ENCODE assay signal across 19 cellular contexts in the genomic region with DNA sequence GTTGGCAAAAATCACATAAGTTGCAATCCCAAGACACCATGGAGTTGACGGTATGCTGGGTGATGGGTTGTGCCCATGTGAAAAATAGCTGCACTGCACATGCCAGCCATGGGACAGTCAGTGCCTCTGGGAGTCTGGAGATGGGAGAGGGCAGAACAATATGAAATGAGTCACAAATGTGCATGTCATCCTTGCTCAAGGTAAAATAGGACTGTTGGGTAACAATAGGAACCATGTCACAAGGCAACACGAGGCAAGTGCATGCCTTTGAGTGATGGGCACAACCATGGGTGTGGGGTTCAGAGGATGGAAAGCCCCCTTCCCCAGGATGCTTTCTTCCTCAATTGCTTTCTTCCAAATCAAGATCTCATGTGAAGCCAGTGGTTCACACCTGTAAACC.
A peak's percentile ranks its signal among the peaks of the same experiment; 100 is the strongest.
DNase-seq lines count a peak whose midpoint lies in the region; TF ChIP-seq lines count a peak whose summit lies in the region.
"Had no signal": no experiment of that assay in that cellular context is flagged by ENCODE, and none has a peak within 500 bp of the region (broad histone marks: within the 10 kb centered on the region; RNA-seq: fewer than 3 reads in every experiment).

No MANE protein-coding gene starts in this region.

- peak overlapping the region in 6 of 8 donors; percentile 42 to 79 (median 65) for H3K27ac Mint-ChIP-seq in CD8-positive, alpha-beta memory T cell
- H3K27ac Mint-ChIP-seq in activated T-helper 1 cell treated with anti-CD3 and anti-CD28 coated beads, Interleukin-12 subunit alpha, Interleukin-12 subunit beta, Interleukin-2, Interleukin-4 antibody, amounts not matched to agents 30 ng/mL and 10 ng/mL and 1 ng/mL, durations not matched to agents 14 hours and 24 hours and 36 hours: no peak overlapping the region

- no peaks in the 10 kb centered on the region for H3K9me3 Mint-ChIP-seq in CD8-positive, alpha-beta memory T cell
- H3K9me3 Mint-ChIP-seq in activated T-helper 1 cell treated with anti-CD3 and anti-CD28 coated beads, Interleukin-12 subunit alpha, Interleukin-12 subunit beta, Interleukin-2, Interleukin-4 antibody, amounts not matched to agents 30 ng/mL and 10 ng/mL and 1 ng/mL, durations not matched to agents 14 hours and 24 hours and 36 hours: no peaks in the 10 kb centered on the region

- H3K27ac ChIP-seq in CD8-positive, alpha-beta memory T cell (ENCODE audit: low read depth, low read length): no peak overlapping the region
- peak overlapping the region; percentile 63 for H3K27ac ChIP-seq in neutrophil
- H3K27ac ChIP-seq: sigmoid colon, SJCRH30 had no signal

- DNase-seq in CD8-positive, alpha-beta memory T cell: no peak
- DNase-seq in LHCN-M2 (ENCODE audit: low read depth) (peak; percentile 9), adipocyte (ENCODE audit: low read depth) (peak; percentile 27), NCI-H82 (lab: John Stamatoyannopoulos, UW) (no peak), NCI-H1436 treated with DMSO at 0.1 percent for 48 hours (lab: John Stamatoyannopoulos, UW) (no peak), GM10248 (ENCODE audit: extremely low spot score) (no peak)
- DNase-seq in activated T-helper 1 cell treated with anti-CD3 and anti-CD28 coated beads, Interleukin-12 subunit alpha, Interleukin-12 subunit beta, Interleukin-2, Interleukin-4 antibody, amounts not matched to agents 30 ng/mL and 10 ng/mL and 1 ng/mL, durations not matched to agents 14 hours and 24 hours and 36 hours (ENCODE audit: low spot score): no peak
- DNase-seq: activated CD4-positive, alpha-beta T cell treated with anti-CD3 and anti-CD28 coated beads for 4 hours; activated CD8-positive, alpha-beta memory T cell treated with anti-CD3 and anti-CD28 coated beads, Interleukin-2, amount 50 U/mL, for 4 hours; activated gamma-delta T cell; anterior cingulate cortex; Calu3; GDM1; midbrain; NK-92 treated with Interleukin-12 subunit alpha and Interleukin-12 subunit beta, amount 100 ng/mL, for 24 hours; sigmoid colon; SJCRH30; stimulated activated CD4-positive, alpha-beta T cell treated with anti-CD3 and anti-CD28 coated beads, Interleukin-2, amount 100 ng/mL, for 24 hours had no signal

- TF ChIP-seq CTCF in neutrophil (IDR thresholded peaks at IDR 0.05) (no peak), GM10248 (IDR thresholded peaks at IDR 0.05; ENCODE audit: control extremely low read depth, extremely low read depth, low read depth, missing control alignments) (no peak)

- H3K4me3 Mint-ChIP-seq in CD8-positive, alpha-beta memory T cell: peak overlapping the region in 2 of 7 donors; percentile 3 to 34
- H3K4me3 Mint-ChIP-seq in activated T-helper 1 cell treated with anti-CD3 and anti-CD28 coated beads, Interleukin-12 subunit alpha, Interleukin-12 subunit beta, Interleukin-2, Interleukin-4 antibody, amounts not matched to agents 30 ng/mL and 10 ng/mL and 1 ng/mL, durations not matched to agents 14 hours and 24 hours and 36 hours: no peak overlapping the region

- peaks cover 19 to 28% (median 21%) of the 10 kb centered on the region in 3 donors for H3K4me1 Mint-ChIP-seq in CD8-positive, alpha-beta memory T cell
- H3K4me1 Mint-ChIP-seq in activated T-helper 1 cell treated with anti-CD3 and anti-CD28 coated beads, Interleukin-12 subunit alpha, Interleukin-12 subunit beta, Interleukin-2, Interleukin-4 antibody, amounts not matched to agents 30 ng/mL and 10 ng/mL and 1 ng/mL, durations not matched to agents 14 hours and 24 hours and 36 hours (ENCODE audit: low read depth): peaks cover 36% of the 10 kb centered on the region

- H3K9me3 ChIP-seq in CD8-positive, alpha-beta memory T cell (ENCODE audit: low read length): no peaks in the 10 kb centered on the region
- H3K9me3 ChIP-seq in adipocyte (ENCODE audit: control insufficient read depth, low read length) (no peaks in the 10 kb centered on the region), neutrophil (no peaks in the 10 kb centered on the region)
- H3K9me3 ChIP-seq: sigmoid colon, SJCRH30 had no signal

- H3K36me3 ChIP-seq in CD8-positive, alpha-beta memory T cell (ENCODE audit: insufficient read depth, low read length): no peaks in the 10 kb centered on the region
- no peaks in the 10 kb centered on the region for H3K36me3 ChIP-seq in adipocyte (ENCODE audit: control insufficient read depth, insufficient read depth, low read length, severe bottlenecking)
- H3K36me3 ChIP-seq in neutrophil: no peaks in the 10 kb centered on the region
- H3K36me3 ChIP-seq: sigmoid colon, SJCRH30 had no signal

- CTCF ChIA-PET in CD8-positive, alpha-beta memory T cell (lab: Charles Lee): no interaction called here
- CTCF ChIA-PET in GM10248 (lab: Yijun Ruan, JAX): interaction anchor here (0.9 kb wide), 1 partner anchor 82 kb away, joined by 4 read pairs; no protein-coding TSS in a partner anchor

- intact Hi-C loops in activated T-helper 1 cell treated with anti-CD3 and anti-CD28 coated beads, Interleukin-12 subunit alpha, Interleukin-12 subunit beta, Interleukin-2, Interleukin-4 antibody, amounts not matched to agents 30 ng/mL and 10 ng/mL and 1 ng/mL, durations not matched to agents 14 hours and 24 hours and 36 hours (cut with micrococcal nuclease): no loop called here

- no peaks in the 10 kb centered on the region for H3K27me3 ChIP-seq in CD8-positive, alpha-beta memory T cell (ENCODE audit: insufficient read depth, low read length, poor library complexity, severe bottlenecking)
- H3K27me3 ChIP-seq in adipocyte (replicated peaks; ENCODE audit: control insufficient read depth, insufficient read depth, low read length) (no peaks in the 10 kb centered on the region), neutrophil (no peaks in the 10 kb centered on the region)
- H3K27me3 ChIP-seq: sigmoid colon, SJCRH30 had no signal

- H3K27me3 Mint-ChIP-seq in CD8-positive, alpha-beta memory T cell: no peaks in the 10 kb centered on the region
- no peaks in the 10 kb centered on the region for H3K27me3 Mint-ChIP-seq in activated T-helper 1 cell treated with anti-CD3 and anti-CD28 coated beads, Interleukin-12 subunit alpha, Interleukin-12 subunit beta, Interleukin-2, Interleukin-4 antibody, amounts not matched to agents 30 ng/mL and 10 ng/mL and 1 ng/mL, durations not matched to agents 14 hours and 24 hours and 36 hours (ENCODE audit: insufficient read depth)

- no peak overlapping the region for H3K4me3 ChIP-seq in CD8-positive, alpha-beta memory T cell (ENCODE audit: low read length)
- H3K4me3 ChIP-seq in adipocyte (ENCODE audit: low read length) (no peak overlapping the region), neutrophil (ENCODE audit: low read depth in 1 of 2, low read length in 1 of 2) (no peak overlapping the region)
- H3K4me3 ChIP-seq: sigmoid colon, SJCRH30 had no signal

- H3K36me3 Mint-ChIP-seq in CD8-positive, alpha-beta memory T cell: no peaks in the 10 kb centered on the region
- H3K36me3 Mint-ChIP-seq in activated T-helper 1 cell treated with anti-CD3 and anti-CD28 coated beads, Interleukin-12 subunit alpha, Interleukin-12 subunit beta, Interleukin-2, Interleukin-4 antibody, amounts not matched to agents 30 ng/mL and 10 ng/mL and 1 ng/mL, durations not matched to agents 14 hours and 24 hours and 36 hours (ENCODE audit: low read depth): no peaks in the 10 kb centered on the region

- POLR2A ChIA-PET in CD8-positive, alpha-beta memory T cell (lab: Charles Lee): no interaction called here
- POLR2A ChIA-PET in GM10248 (lab: Yijun Ruan, JAX): no interaction called here

- H3K9ac ChIP-seq in adipocyte (ENCODE audit: low read length): no peak overlapping the region

- peaks cover 21% of the 10 kb centered on the region for H3K4me1 ChIP-seq in CD8-positive, alpha-beta memory T cell (ENCODE audit: insufficient read depth, low read length)
- H3K4me1 ChIP-seq in adipocyte (ENCODE audit: control insufficient read depth, insufficient read depth, low read length) (peaks cover 46% of the 10 kb centered on the region), neutrophil (ENCODE audit: control insufficient read depth in 1 of 2, insufficient read depth in 1 of 2, low read depth in 1 of 2, low read length in 1 of 2) (peaks cover 40 to 60% of the 10 kb centered on the region in 2 experiments)

Comparison
In these comparisons a context has a peak if more than half of its experiments do, and no peak if none do; other contexts are left out.
1. DNase-seq: peak in LHCN-M2 (single experiment) and adipocyte (single experiment); none in CD8-positive, alpha-beta memory T cell (0 of 5), NCI-H82 (single experiment), NCI-H1436 treated with DMSO at 0.1 percent for 48 hours (single experiment), GM10248 (single experiment) and activated T-helper 1 cell treated with anti-CD3 and anti-CD28 coated beads, Interleukin-12 subunit alpha, Interleukin-12 subunit beta, Interleukin-2, Interleukin-4 antibody, amounts not matched to agents 30 ng/mL and 10 ng/mL and 1 ng/mL, durations not matched to agents 14 hours and 24 hours and 36 hours (single experiment).